ENCODE assay signal across 8 cellular contexts in genomic region chr10:97498076-97498840, GRCh38. TPM values are rescaled to one million over a fixed set of nuclear protein-coding genes. Genes with fewer than 3 reads are reported as not detected.
DNase-seq lines count a peak whose midpoint lies in the region; ATAC-seq and TF ChIP-seq lines count a peak whose summit lies in the region.

TSS of gene MMS19 (minus strand) at chr10:97498422. CDS start at chr10:97498384, 38 bp downstream.

- H3K4me3 ChIP-seq in ovary (peak within 1 kb of the TSS; percentile 76), thyroid gland (replicated peaks in 1 of 3) (peak within 1 kb of the TSS; percentile 82 to 98 (median 87))

- peak within 1 kb of the TSS; percentile 98 for H3K27ac Mint-ChIP-seq in activated naive CD8-positive, alpha-beta T cell
- peak within 1 kb of the TSS; percentile 94 for H3K27ac Mint-ChIP-seq in glutamatergic neuron (ENCODE audit: unreplicated experiment)

- ATAC-seq in HG02623 (IDR thresholded peaks at IDR 0.05; ENCODE audit: unreplicated experiment): peak; percentile 89

- WGBS in ovary, 3 donors: 1% methylated on average over 56 to 73 of the region's 73 CpGs
- 0 to 1% methylated on average over 5 to 27 of the region's 73 CpGs for WGBS in thyroid gland, 2 donors

- H3K36me3 ChIP-seq in ovary: no peaks in the 10 kb centered on the region
- no peaks in the 10 kb centered on the region for H3K36me3 ChIP-seq in thyroid gland

- H3K27me3 ChIP-seq in ovary (no peaks in the 10 kb centered on the region), thyroid gland (no peaks in the 10 kb centered on the region)

- H3K36me3 Mint-ChIP-seq in activated naive CD8-positive, alpha-beta T cell: no peaks in the 10 kb centered on the region
- H3K36me3 Mint-ChIP-seq in glutamatergic neuron (ENCODE audit: unreplicated experiment): no peaks in the 10 kb centered on the region

- TF ChIP-seq CTCF in GM10248 (IDR thresholded peaks at IDR 0.05; ENCODE audit: control extremely low read depth, extremely low read depth, low read depth, missing control alignments) (no peak), glutamatergic neuron (IDR thresholded peaks at IDR 0.05; ENCODE audit: partially characterized antibody, unreplicated experiment) (peak; percentile 52), ovary (IDR thresholded peaks at IDR 0.05) (peak in 1 of 3 donors; percentile 23), thyroid gland (IDR thresholded peaks at IDR 0.05) (no peak)

- peak; percentile 48 for TF ChIP-seq EP300 in ovary (IDR thresholded peaks at IDR 0.05)

- intact Hi-C loops in ovary (cut with DNase I) (loop anchor here in 2 of 4 donors (2.0 to 10.0 kb wide), 2 partner anchors 45 to 47 kb away; no protein-coding TSS in a partner anchor), thyroid gland (cut with DNase I) (no loop called here)

- no peaks in the 10 kb centered on the region for H3K9me3 Mint-ChIP-seq in activated naive CD8-positive, alpha-beta T cell (ENCODE audit: low read depth)
- peaks cover 19% of the 10 kb centered on the region for H3K9me3 Mint-ChIP-seq in glutamatergic neuron (ENCODE audit: unreplicated experiment)

- peak within 1 kb of the TSS; percentile 73 to 84 for H3K27ac ChIP-seq in ovary
- H3K27ac ChIP-seq in thyroid gland: peak within 1 kb of the TSS; percentile 76 to 95 (median 91)

- POLR2A ChIA-PET in GM10248 (lab: Yijun Ruan, JAX): interaction anchor here (0.6 kb wide), 1 partner anchor 828 kb away, joined by 4 read pairs; no protein-coding TSS in a partner anchor

- peaks cover 13% of the 10 kb centered on the region for H3K27me3 Mint-ChIP-seq in activated naive CD8-positive, alpha-beta T cell
- H3K27me3 Mint-ChIP-seq in glutamatergic neuron (ENCODE audit: unreplicated experiment): peaks cover 22% of the 10 kb centered on the region

- H3K4me1 ChIP-seq in ovary (ENCODE audit: insufficient read depth): peaks cover 4% of the 10 kb centered on the region
- peaks cover 29 to 53% of the 10 kb centered on the region in 2 donors for H3K4me1 ChIP-seq in thyroid gland

- H3K9me3 ChIP-seq in ovary (no peaks in the 10 kb centered on the region), thyroid gland (no peaks in the 10 kb centered on the region)

- DNase-seq in GM10248 (ENCODE audit: extremely low spot score) (peak; percentile 99), NCI-H1105 (lab: John Stamatoyannopoulos, UW) (peak; percentile 92), SKM-1 treated with dmso at 0.1 percent for 144 hours (lab: John Stamatoyannopoulos, UW; ENCODE audit: unreplicated experiment) (peak; percentile 99), glutamatergic neuron (peak; percentile 100), ovary (peak; percentile 100), thyroid gland (peak; percentile 100)

- CTCF ChIA-PET in GM10248 (lab: Yijun Ruan, JAX): interaction anchor here (0.8 to 1.8 kb wide), 4 partner anchors 11 to 90 kb away, joined by 3 to 7 read pairs (median 4); no protein-coding TSS in a partner anchor

- H3K4me3 Mint-ChIP-seq in activated naive CD8-positive, alpha-beta T cell: peak within 1 kb of the TSS; percentile 94
- H3K4me3 Mint-ChIP-seq in glutamatergic neuron (ENCODE audit: unreplicated experiment): peak within 1 kb of the TSS; percentile 96

- peaks cover 56% of the 10 kb centered on the region for H3K4me1 Mint-ChIP-seq in activated naive CD8-positive, alpha-beta T cell (ENCODE audit: low read depth)
- peaks cover 29% of the 10 kb centered on the region for H3K4me1 Mint-ChIP-seq in glutamatergic neuron (ENCODE audit: low read depth, unreplicated experiment)

- TF ChIP-seq POLR2A in ovary (IDR thresholded peaks at IDR 0.05): peak; percentile 57
- TF ChIP-seq POLR2A in thyroid gland (IDR thresholded peaks at IDR 0.05): peak; percentile 67 to 86

RNA-seq across cellular contexts. Expression of gene MMS19, which starts in this region (rescaled TPM):
- 139 TPM for total RNA-seq in glutamatergic neuron (ENCODE audit: unreplicated experiment)
- total RNA-seq in ovary: 10 to 100 TPM; 54.2 to 63.6 (median 56.4) TPM
- 10 to 100 TPM; 45.3 to 58.4 TPM for polyA plus RNA-seq in ovary
- 10 to 100 TPM; 64.7 to 85.7 (median 75.2) TPM for total RNA-seq in thyroid gland

Comparison
In these comparisons a context has a peak if more than half of its experiments do, and no peak if none do; other contexts are left out.
1. Peak in every context shown above with its lines: DNase-seq, ATAC-seq, H3K4me3 ChIP-seq and H3K27ac ChIP-seq.